Comparison of ENCODE assay signal across 8 cellular contexts in the genomic region with DNA sequence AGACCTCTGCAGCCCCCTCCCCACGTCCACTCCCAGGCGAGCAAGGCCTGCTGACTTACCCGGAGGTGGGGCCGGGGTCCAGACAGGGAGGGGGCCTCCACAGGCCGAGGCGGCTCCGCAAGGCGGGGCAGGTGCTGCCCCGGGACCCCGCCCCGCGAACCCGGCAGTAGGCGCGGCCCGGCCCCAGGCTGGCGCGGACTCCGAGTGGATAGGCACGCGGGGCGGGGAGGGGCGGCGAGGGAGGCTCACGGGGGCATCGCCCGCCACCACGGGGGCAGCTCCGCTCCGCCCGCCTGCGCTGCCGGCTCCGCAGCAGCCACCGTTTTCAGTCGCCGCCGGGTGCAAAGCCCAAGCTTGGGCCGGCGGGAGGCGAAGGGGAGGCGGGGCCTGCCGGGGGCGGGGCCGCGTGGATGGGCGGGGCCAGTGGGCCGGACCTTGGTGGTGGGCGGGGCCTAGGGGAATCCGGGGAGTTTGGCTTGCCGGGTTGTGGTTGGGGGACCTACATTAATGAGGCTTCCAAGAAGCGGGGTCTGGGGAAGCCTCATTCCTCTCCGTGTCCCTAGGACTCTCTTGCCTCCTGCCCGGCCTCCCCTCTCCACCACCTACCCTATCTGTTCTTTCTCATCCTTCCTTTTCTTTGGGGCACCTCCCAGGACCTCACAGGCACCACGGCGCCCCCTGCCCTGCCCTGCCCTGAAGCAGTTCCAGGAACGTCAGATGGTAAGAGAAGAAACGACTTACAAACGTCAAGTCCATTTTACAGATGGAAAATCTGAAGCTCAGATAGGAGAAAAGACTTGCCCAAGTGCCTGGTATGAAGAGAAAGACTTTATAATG. TPM values are rescaled to one million over a fixed set of nuclear protein-coding genes. Genes with fewer than 3 reads are reported as not detected.
A peak's percentile ranks its signal among the peaks of the same experiment; 100 is the strongest.
DNase-seq lines count a peak whose midpoint lies in the region; ATAC-seq and TF ChIP-seq lines count a peak whose summit lies in the region.

A gene (minus strand): TSS at position 348 of the 837 bp plus-strand sequence. CDS start 23,757 bp downstream, outside the sequence.

- no peaks in the 10 kb centered on the region for H3K36me3 ChIP-seq in KOPT-K1 (ENCODE audit: insufficient read depth, low read length)
- no peaks in the 10 kb centered on the region for H3K36me3 ChIP-seq in SJSA1
- no peaks in the 10 kb centered on the region for H3K36me3 ChIP-seq in ovary
- H3K36me3 ChIP-seq in thymus (ENCODE audit: control insufficient read depth, insufficient read depth): no peaks in the 10 kb centered on the region

- H3K9me3 ChIP-seq in KOPT-K1 (ENCODE audit: insufficient read depth, low read length, poor library complexity, severe bottlenecking): no peaks in the 10 kb centered on the region
- H3K9me3 ChIP-seq in SJSA1 (replicated peaks): no peaks in the 10 kb centered on the region
- no peaks in the 10 kb centered on the region for H3K9me3 ChIP-seq in ovary
- H3K9me3 ChIP-seq in thymus (ENCODE audit: control insufficient read depth): no peaks in the 10 kb centered on the region

- no peak for TF ChIP-seq EP300 in ovary (IDR thresholded peaks at IDR 0.05)

- 0 to 1% (median 1%) methylated on average over 57 to 59 of the region's 59 CpGs for WGBS in ovary, 3 donors
- WGBS in thymus: 2% methylated on average over 59 of the region's 59 CpGs

- H3K27me3 ChIP-seq in SJSA1 (replicated peaks): no peaks in the 10 kb centered on the region
- H3K27me3 ChIP-seq in ovary: no peaks in the 10 kb centered on the region
- no peaks in the 10 kb centered on the region for H3K27me3 ChIP-seq in thymus (ENCODE audit: control insufficient read depth, insufficient read depth)

- H3K4me3 ChIP-seq in SJSA1 (peak within 1 kb of the TSS; percentile 49), ovary (peak within 1 kb of the TSS; percentile 52), thymus (ENCODE audit: low read length) (peak within 1 kb of the TSS; percentile 65)

- TF ChIP-seq POLR2A in ovary (IDR thresholded peaks at IDR 0.05): no peak

- DNase-seq in DMS 273 treated with DMSO at 0.1 percent for 48 hours (lab: John Stamatoyannopoulos, UW) (peak; percentile 100), SJSA1 (ENCODE audit: low read depth in 1 of 2, low spot score in 2 of 2) (peak; percentile 58 to 76), glomerular visceral epithelial cell (ENCODE audit: extremely low spot score) (peak; percentile 65), ovary (peak; percentile 77 to 91 (median 86))
- peak; percentile 54 to 76 (median 67) for DNase-seq in activated naive CD4-positive, alpha-beta T cell (lab: John Stamatoyannopoulos, UW)

- H3K4me1 ChIP-seq in SJSA1 (replicated peaks): peaks cover 7% of the 10 kb centered on the region; the same call in 1 of the 2 replicates
- peaks cover 2% of the 10 kb centered on the region for H3K4me1 ChIP-seq in ovary (ENCODE audit: insufficient read depth)
- H3K4me1 ChIP-seq in thymus (ENCODE audit: control insufficient read depth, insufficient read depth, low read length): peaks cover 37% of the 10 kb centered on the region

- no peak for TF ChIP-seq CTCF in ovary (IDR thresholded peaks at IDR 0.05)

- peak; percentile 56 for ATAC-seq in GM21619 (IDR thresholded peaks at IDR 0.05; ENCODE audit: unreplicated experiment)

- intact Hi-C loops in ovary (cut with DNase I): no loop called here

- peak within 1 kb of the TSS; percentile 35 for H3K27ac ChIP-seq in KOPT-K1 (ENCODE audit: low read depth, low read length, poor library complexity, severe bottlenecking)
- no peak within 1 kb of the TSS for H3K27ac ChIP-seq in SJSA1
- H3K27ac ChIP-seq in ovary: no peak within 1 kb of the TSS
- H3K27ac ChIP-seq in thymus (ENCODE audit: low read depth): no peak within 1 kb of the TSS

RNA-seq across cellular contexts. Expression of the gene that starts here (rescaled TPM):
- total RNA-seq in SJSA1 (2014; rRNA removed; shearing (Covaris generic)): 0.68 and 0.78 TPM in 2 replicates
- total RNA-seq in ovary: 10 to 100 TPM in 1 of 7 donors, 1 to 10 TPM in 6; 1.3 to 12.6 (median 6.2) TPM
- polyA plus RNA-seq in ovary (1 to 10 TPM; 1.4 to 4.4 TPM), thymus (2.1 TPM)

Comparison
In these comparisons a context has a peak if more than half of its experiments do, and no peak if none do; other contexts are left out.
1. Peak in DNase-seq and H3K4me3 ChIP-seq in SJSA1; RNA of the gene not detected or under 1 TPM.